19 cellular contexts compared by ENCODE assay signal in the genomic region with DNA sequence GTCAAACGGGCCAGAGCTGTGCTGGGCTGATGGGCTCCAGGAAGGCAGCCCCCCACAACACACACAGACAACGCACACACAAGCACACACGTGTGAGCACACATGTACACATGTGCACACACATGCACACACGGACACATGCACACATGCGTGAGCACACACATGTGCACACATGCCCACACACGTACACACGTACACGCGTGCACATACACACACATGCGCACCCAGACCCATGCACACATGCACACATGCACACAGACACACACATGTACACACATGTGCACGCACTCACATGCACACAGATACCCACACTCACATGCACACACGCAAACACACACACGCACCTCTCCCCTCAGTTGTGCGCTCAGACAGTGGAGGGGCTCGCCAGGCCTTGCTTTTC. TPM values are rescaled to one million over a fixed set of nuclear protein-coding genes. Genes with fewer than 3 reads are reported as not detected.
DNase-seq lines count a peak whose midpoint lies in the region; ATAC-seq and TF ChIP-seq lines count a peak whose summit lies in the region.
"Had no signal": no experiment of that assay in that cellular context is flagged by ENCODE, and none has a peak within 500 bp of the region (broad histone marks: within the 10 kb centered on the region; RNA-seq: fewer than 3 reads in every experiment).

No MANE protein-coding gene starts in this region.

- no peak overlapping the region for H2AFZ ChIP-seq in mammary epithelial cell (ENCODE audit: low read depth, low read length)

- no peaks in the 10 kb centered on the region for H3K9me3 ChIP-seq in mammary epithelial cell (replicated peaks; ENCODE audit: insufficient read depth, low read length)
- no peaks in the 10 kb centered on the region for H3K9me3 ChIP-seq in colonic mucosa
- H3K9me3 ChIP-seq in lower lobe of right lung = no peaks in the 10 kb centered on the region
- H3K9me3 ChIP-seq: right lobe of liver, uterus had no signal

- no peaks in the 10 kb centered on the region for H3K27me3 ChIP-seq in mammary epithelial cell (ENCODE audit: insufficient read depth, low read length)
- H3K27me3 ChIP-seq in colonic mucosa = no peaks in the 10 kb centered on the region
- no peaks in the 10 kb centered on the region for H3K27me3 ChIP-seq in lower lobe of right lung (ENCODE audit: low read depth)
- H3K27me3 ChIP-seq: right lobe of liver, uterus had no signal

- no peak overlapping the region for H3K4me3 Mint-ChIP-seq in MCF 10A (ENCODE audit: unreplicated experiment)
- no peak overlapping the region for H3K4me3 Mint-ChIP-seq in stimulated activated naive CD8-positive, alpha-beta T cell treated with anti-CD3 and anti-CD28 coated beads, Interleukin-15, amount 100 ng/mL, for 72 hours
- H3K4me3 Mint-ChIP-seq: activated T-cell treated with anti-CD3 and anti-CD28 coated beads, Interleukin-2, amount 50 U/mL, for 72 hours; natural killer cell treated with Interleukin-12 subunit alpha and Interleukin-12 subunit beta and Interleukin-15 and Interleukin-18, amount 100 ng/mL, for 72 hours had no signal

- intact Hi-C loops in MCF 10A (cut with micrococcal nuclease) (loop anchor here (2.0 kb wide), 1 partner anchor 59 kb away; no protein-coding TSS in a partner anchor), mammary epithelial cell (cut with micrococcal nuclease) (no loop called here), colonic mucosa (cut with DNase I) (no loop called here), lower lobe of right lung (cut with DNase I) (no loop called here)

- ATAC-seq in lower lobe of right lung = no peak
- no peak for ATAC-seq in stimulated activated naive CD8-positive, alpha-beta T cell treated with anti-CD3 and anti-CD28 coated beads, Interleukin-15, amount 100 ng/mL, for 72 hours
- ATAC-seq: activated CD4-positive, CD25-positive, alpha-beta regulatory T cell treated with anti-CD3 and anti-CD28 coated beads, Interleukin-2, amount 50 U/mL, for 24 hours; natural killer cell treated with Interleukin-12 subunit alpha and Interleukin-12 subunit beta and Interleukin-15 and Interleukin-18, amount 100 ng/mL, for 72 hours had no signal

- dilution Hi-C loops in mammary epithelial cell (cut with HindIII; ENCODE audit: low sequenced_read_pairs) = no loop called here

- POLR2A ChIA-PET in MCF 10A (lab: Yijun Ruan, JAX) = interaction anchor here (0.7 to 1.1 kb wide), 2 partner anchors 32 to 52 kb away, joined by 3 to 6 read pairs; a partner anchor contains a TSS

- peak overlapping the region; percentile 79 for H3K27ac Mint-ChIP-seq in MCF 10A (ENCODE audit: low read depth, unreplicated experiment)
- H3K27ac Mint-ChIP-seq in stimulated activated naive CD8-positive, alpha-beta T cell treated with anti-CD3 and anti-CD28 coated beads, Interleukin-15, amount 100 ng/mL, for 72 hours = no peak overlapping the region
- H3K27ac Mint-ChIP-seq: activated T-cell treated with anti-CD3 and anti-CD28 coated beads, Interleukin-2, amount 50 U/mL, for 72 hours had no signal

- CTCF ChIA-PET in MCF 10A (lab: Yijun Ruan, JAX) = interaction anchor here (0.6 to 0.8 kb wide), 3 partner anchors 87 to 1385 kb away, joined by 3 to 5 read pairs (median 5); no protein-coding TSS in a partner anchor
- CTCF ChIA-PET in mammary epithelial cell (lab: Charles Lee; ENCODE audit: low non-redundant PET) = no interaction called here

- H3K9ac ChIP-seq in mammary epithelial cell (ENCODE audit: insufficient read depth, low read length) (no peak overlapping the region), colonic mucosa (ENCODE audit: low read depth in 2 of 2, low read length in 2 of 2) (no peak overlapping the region)

- H3K79me2 ChIP-seq in mammary epithelial cell (ENCODE audit: insufficient read depth, low read length) = no peaks in the 10 kb centered on the region

- no peak overlapping the region for H3K4me2 ChIP-seq in mammary epithelial cell (ENCODE audit: insufficient read depth, low read depth, low read length)

- BruUV-seq in MCF 10A (replicated peaks; lab: Mats Ljungman, UMichigan) = no TSS peak
- no TSS peak for BruUV-seq in mammary epithelial cell (replicated peaks; lab: Mats Ljungman, UMichigan)

- H3K27me3 Mint-ChIP-seq in MCF 10A (ENCODE audit: insufficient read depth, unreplicated experiment) = no peaks in the 10 kb centered on the region
- H3K27me3 Mint-ChIP-seq in stimulated activated naive CD8-positive, alpha-beta T cell treated with anti-CD3 and anti-CD28 coated beads, Interleukin-15, amount 100 ng/mL, for 72 hours = no peaks in the 10 kb centered on the region
- H3K27me3 Mint-ChIP-seq: natural killer cell treated with Interleukin-12 subunit alpha and Interleukin-12 subunit beta and Interleukin-15 and Interleukin-18, amount 100 ng/mL, for 72 hours had no signal

- H3K27ac ChIP-seq in mammary epithelial cell (ENCODE audit: insufficient read depth, low read depth, low read length) = no peak overlapping the region
- no peak overlapping the region for H3K27ac ChIP-seq in colonic mucosa
- H3K27ac ChIP-seq in lower lobe of right lung = peak overlapping the region; percentile 77
- H3K27ac ChIP-seq: C4-2B, right lobe of liver, uterus had no signal

- no peaks in the 10 kb centered on the region for H4K20me1 ChIP-seq in mammary epithelial cell (ENCODE audit: insufficient read depth, low read length)

- H3K4me3 ChIP-seq in mammary epithelial cell (replicated peaks in 1 of 3; ENCODE audit: insufficient read depth in 1 of 3, low read depth in 2 of 3, low read length in 3 of 3) (no peak overlapping the region), colonic mucosa (no peak overlapping the region), lower lobe of right lung (no peak overlapping the region), foreskin fibroblast (ENCODE audit: low read depth in 1 of 2, low read length in 2 of 2) (no peak overlapping the region)
- H3K4me3 ChIP-seq: right lobe of liver, uterus had no signal

- no peaks in the 10 kb centered on the region for H3K36me3 ChIP-seq in mammary epithelial cell (ENCODE audit: insufficient read depth, low read length)
- no peaks in the 10 kb centered on the region for H3K36me3 ChIP-seq in colonic mucosa
- H3K36me3 ChIP-seq in lower lobe of right lung = no peaks in the 10 kb centered on the region
- H3K36me3 ChIP-seq: right lobe of liver, uterus had no signal

- no peak for TF ChIP-seq CTCF in MCF 10A (IDR thresholded peaks at IDR 0.05; ENCODE audit: unreplicated experiment)
- TF ChIP-seq CTCF in mammary epithelial cell (conservative IDR thresholded peaks at IDR 0.05 in 1 of 2, IDR thresholded peaks at IDR 0.05 in 1 of 2; ENCODE audit: extremely low read depth in 1 of 2, insufficient read depth in 1 of 2, low read depth in 1 of 2, low read length in 2 of 2) = no peak
- no peak for TF ChIP-seq CTCF in colonic mucosa (IDR thresholded peaks at IDR 0.05)
- no peak for TF ChIP-seq CTCF in lower lobe of right lung (IDR thresholded peaks at IDR 0.05)
- no peak for TF ChIP-seq CTCF in foreskin fibroblast (IDR thresholded peaks at IDR 0.05; ENCODE audit: low read depth, low read length)

- DNase-seq in MCF 10A (ENCODE audit: unreplicated experiment) (no peak), mammary epithelial cell (no peak), colonic mucosa (peak; percentile 16), lower lobe of right lung (no peak), ureter (ENCODE audit: low spot score) (peak; percentile 8), foreskin fibroblast (no peak), HCEC 1CT (no peak)
- no peak for DNase-seq in stimulated activated naive CD8-positive, alpha-beta T cell treated with anti-CD3 and anti-CD28 coated beads, Interleukin-15, amount 100 ng/mL, for 72 hours
- DNase-seq: activated T-cell treated with anti-CD3 and anti-CD28 coated beads, Interleukin-2, amount 50 U/mL, for 72 hours; MM.1S; NCI-H1436; NCI-H2171 treated with DMSO at 0.1 percent for 48 hours; NCI-H526 treated with DMSO at 0.1 percent for 48 hours; SHP77 treated with DMSO at 0.1 percent for 48 hours; uterus had no signal

- WGBS in mammary epithelial cell (ENCODE audit: low coverage, missing lambda C conversion rate) = 88% methylated on average over 14 of the region's 15 CpGs

- no peaks in the 10 kb centered on the region for H3K9me3 Mint-ChIP-seq in MCF 10A (ENCODE audit: unreplicated experiment)
- no peaks in the 10 kb centered on the region for H3K9me3 Mint-ChIP-seq in stimulated activated naive CD8-positive, alpha-beta T cell treated with anti-CD3 and anti-CD28 coated beads, Interleukin-15, amount 100 ng/mL, for 72 hours
- H3K9me3 Mint-ChIP-seq: activated T-cell treated with anti-CD3 and anti-CD28 coated beads, Interleukin-2, amount 50 U/mL, for 72 hours; natural killer cell treated with Interleukin-12 subunit alpha and Interleukin-12 subunit beta and Interleukin-15 and Interleukin-18, amount 100 ng/mL, for 72 hours had no signal

- H3K4me1 ChIP-seq in mammary epithelial cell (ENCODE audit: insufficient read depth, low read length) (peaks cover 9% of the 10 kb centered on the region), colonic mucosa (peaks cover 5% of the 10 kb centered on the region), lower lobe of right lung (peaks cover 23% of the 10 kb centered on the region)
- H3K4me1 ChIP-seq: uterus had no signal

- H3K4me1 Mint-ChIP-seq in MCF 10A (ENCODE audit: insufficient read depth, unreplicated experiment) = peaks cover 19% of the 10 kb centered on the region
- peaks cover 22% of the 10 kb centered on the region for H3K4me1 Mint-ChIP-seq in stimulated activated naive CD8-positive, alpha-beta T cell treated with anti-CD3 and anti-CD28 coated beads, Interleukin-15, amount 100 ng/mL, for 72 hours

- H3K36me3 Mint-ChIP-seq in MCF 10A (ENCODE audit: insufficient read depth, unreplicated experiment) = no peaks in the 10 kb centered on the region
- H3K36me3 Mint-ChIP-seq: natural killer cell treated with Interleukin-12 subunit alpha and Interleukin-12 subunit beta and Interleukin-15 and Interleukin-18, amount 100 ng/mL, for 72 hours had no signal

- in situ Hi-C loops in mammary epithelial cell (cut with MboI; ENCODE audit: low sequenced_read_pairs in 2 of 2) = no loop called here

RNA-seq across cellular contexts. Expression of a gene that starts 31.2 kb away (rescaled TPM):
- 136 and 144 TPM in 2 replicates for total RNA-seq in MCF 10A (2022)
- 10 to 100 TPM; 26.3 to 82.8 TPM for total RNA-seq in mammary epithelial cell
- polyA plus RNA-seq in mammary epithelial cell = 75.1 TPM
- polyA minus RNA-seq in mammary epithelial cell = 56.5 TPM
- 10 to 100 TPM; 64.5 to 85.7 TPM for total RNA-seq in colonic mucosa
- total RNA-seq in lower lobe of right lung = 132 TPM
- 17.5 TPM for total RNA-seq in ureter

Comparison
In these comparisons a context has a peak if more than half of its experiments do, and no peak if none do; other contexts are left out.
1. DNase-seq: peak in colonic mucosa (single experiment) and ureter (single experiment); none in MCF 10A (single experiment), mammary epithelial cell (single experiment), lower lobe of right lung (single experiment), foreskin fibroblast (0 of 2), stimulated activated naive CD8-positive, alpha-beta T cell treated with anti-CD3 and anti-CD28 coated beads, Interleukin-15, amount 100 ng/mL, for 72 hours (0 of 2) and HCEC 1CT (single experiment).